11 cellular contexts compared by ENCODE assay signal in genomic region chr1:70504821-70505193, GRCh38.
DNase-seq lines count a peak whose midpoint lies in the region; ATAC-seq and TF ChIP-seq lines count a peak whose summit lies in the region.
"Had no signal": no experiment of that assay in that cellular context is flagged by ENCODE, and none has a peak within 500 bp of the region (broad histone marks: within the 10 kb centered on the region; RNA-seq: fewer than 3 reads in every experiment).

No MANE protein-coding gene starts in this region.

- H3K27ac Mint-ChIP-seq in T-cell = no peak overlapping the region
- H3K27ac Mint-ChIP-seq: stimulated activated naive CD8-positive, alpha-beta T cell treated with anti-CD3 and anti-CD28 coated beads, Interleukin-15, amount 100 ng/mL, for 72 hours had no signal

- H3K4me3 ChIP-seq in fibroblast of villous mesenchyme (ENCODE audit: low read depth, low read length) = no peak overlapping the region

- no peaks in the 10 kb centered on the region for H3K36me3 Mint-ChIP-seq in T-cell

- H3K27me3 Mint-ChIP-seq in T-cell = peaks cover 13 to 14% of the 10 kb centered on the region in 2 donors
- H3K27me3 Mint-ChIP-seq: stimulated activated naive CD8-positive, alpha-beta T cell treated with anti-CD3 and anti-CD28 coated beads, Interleukin-15, amount 100 ng/mL, for 72 hours had no signal

- no peak for TF ChIP-seq CTCF in fibroblast of villous mesenchyme (IDR thresholded peaks at IDR 0.05; ENCODE audit: insufficient read depth, low read depth, low read length)

- ATAC-seq in GM21381 (IDR thresholded peaks at IDR 0.05; ENCODE audit: unreplicated experiment) (peak; percentile 9), HG03342 (IDR thresholded peaks at IDR 0.05; ENCODE audit: unreplicated experiment) (peak; percentile 12), T-cell (replicated peaks in 1 of 4) (no peak), left cardiac atrium (no peak)

- no peak overlapping the region for H3K4me3 Mint-ChIP-seq in T-cell
- H3K4me3 Mint-ChIP-seq: stimulated activated naive CD8-positive, alpha-beta T cell treated with anti-CD3 and anti-CD28 coated beads, Interleukin-15, amount 100 ng/mL, for 72 hours had no signal

- CTCF ChIA-PET in T-cell (lab: Charles Lee) = no interaction called here

- H3K9me3 Mint-ChIP-seq in T-cell = no peaks in the 10 kb centered on the region
- H3K9me3 Mint-ChIP-seq: stimulated activated naive CD8-positive, alpha-beta T cell treated with anti-CD3 and anti-CD28 coated beads, Interleukin-15, amount 100 ng/mL, for 72 hours had no signal

- POLR2A ChIA-PET in T-cell (lab: Charles Lee) = no interaction called here

- H3K4me1 Mint-ChIP-seq in T-cell = no peaks in the 10 kb centered on the region
- H3K4me1 Mint-ChIP-seq: stimulated activated naive CD8-positive, alpha-beta T cell treated with anti-CD3 and anti-CD28 coated beads, Interleukin-15, amount 100 ng/mL, for 72 hours had no signal

- DNase-seq in ELR (ENCODE audit: low read depth) = peak; percentile 54
- DNase-seq in fibroblast of villous mesenchyme (ENCODE audit: low read depth) = peak; percentile 93
- no peak for DNase-seq in NCI-H187 treated with DMSO at 0.1 percent for 48 hours (lab: John Stamatoyannopoulos, UW)
- DNase-seq in T-cell = no peak
- no peak for DNase-seq in left cardiac atrium
- no peak for DNase-seq in germinal center (ENCODE audit: low spot score)
- DNase-seq: activated gamma-delta T cell treated with Interleukin-2 at 50 U/mL for 16 hours, SIG-M5 had no signal

- intact Hi-C loops in left cardiac atrium (cut with DNase I) = no loop called here

Comparison
In these comparisons a context has a peak if more than half of its experiments do, and no peak if none do; other contexts are left out.
1. DNase-seq: peak in ELR (single experiment) and fibroblast of villous mesenchyme (single experiment); none in NCI-H187 treated with DMSO at 0.1 percent for 48 hours (single experiment), T-cell (0 of 34), left cardiac atrium (single experiment) and germinal center (single experiment).
2. ATAC-seq: peak in GM21381 (single experiment) and HG03342 (single experiment); none in T-cell (0 of 4) and left cardiac atrium (0 of 2).